Comparison of ENCODE assay signal across 18 cellular contexts in genomic region chr13:42553098-42554046, GRCh38. TPM values are rescaled to one million over a fixed set of nuclear protein-coding genes. Genes with fewer than 3 reads are reported as not detected.
A peak's percentile ranks its signal among the peaks of the same experiment; 100 is the strongest.
DNase-seq lines count a peak whose midpoint lies in the region; ATAC-seq and TF ChIP-seq lines count a peak whose summit lies in the region.
"Had no signal": no experiment of that assay in that cellular context is flagged by ENCODE, and none has a peak within 500 bp of the region (broad histone marks: within the 10 kb centered on the region; RNA-seq: fewer than 3 reads in every experiment).

No MANE protein-coding gene starts in this region.

- no peaks in the 10 kb centered on the region for H3K9me3 ChIP-seq in mucosa of descending colon

- TF ChIP-seq CTCF in RWPE1 (conservative IDR thresholded peaks at IDR 0.05; ENCODE audit: low read depth) (no peak), mucosa of descending colon (IDR thresholded peaks at IDR 0.05) (no peak)

- POLR2A ChIA-PET in RWPE1 (lab: Yijun Ruan, JAX; ENCODE audit: low non-redundant PET), result no interaction called here

- intact Hi-C loops in mucosa of descending colon (cut with DNase I, micrococcal nuclease), result no loop called here

- no peak overlapping the region for H3K4me3 ChIP-seq in mucosa of descending colon
- H3K4me3 ChIP-seq: BLaER1 treated with 17β-estradiol and CSF1 and Interleukin-3, amounts not matched to agents 10 nM and 100 nM; GM12878 had no signal

- ATAC-seq in mucosa of descending colon, result peak; percentile 92
- ATAC-seq in GM19452 (IDR thresholded peaks at IDR 0.05; ENCODE audit: unreplicated experiment), result no peak
- ATAC-seq: GM12878; natural killer cell; right cardiac atrium; stimulated activated naive B cell treated with anti-CD40 and anti-IgM and Interleukin-4, amounts not matched to agents 10 μg/mL and 1 μg/mL and 100 μg/mL, for 72 hours had no signal

- H3K27ac ChIP-seq in RWPE1, result no peak overlapping the region
- H3K27ac ChIP-seq: BLaER1 treated with 17β-estradiol and CSF1 and Interleukin-3, amounts not matched to agents 10 nM and 100 nM had no signal

- CTCF ChIA-PET in RWPE1 (lab: Yijun Ruan, JAX), result no interaction called here

- peak; percentile 30 for DNase-seq in EH (ENCODE audit: low read depth)
- DNase-seq in RWPE1 (ENCODE audit: low spot score), result peak; percentile 14
- DNase-seq in fibroblast of gingiva (ENCODE audit: low read depth), result peak; percentile 75
- peak in 1 of 3 donors; percentile 39 for DNase-seq in mucosa of descending colon
- DNase-seq in GM19238 (ENCODE audit: insufficient read length, low spot score), result no peak
- no peak for DNase-seq in NOMO-1 (lab: John Stamatoyannopoulos, UW; ENCODE audit: unreplicated experiment in 2 of 2)
- DNase-seq in T-helper 2 cell, result no peak
- DNase-seq: activated CD4-positive, alpha-beta T cell treated with anti-CD3 and anti-CD28 coated beads, Interleukin-2, amount 10 ng/mL, durations not matched to agents 24 days and 14 days; effector CD4-positive, alpha-beta T cell; glutamatergic neuron; natural killer cell; NCI-H226; right cardiac atrium; RPMI8226; stimulated activated naive B cell treated with anti-CD40 and anti-IgM and Interleukin-4, amounts not matched to agents 10 μg/mL and 1 μg/mL and 100 μg/mL, for 72 hours had no signal

- H3K4me1 ChIP-seq in mucosa of descending colon (ENCODE audit: low read depth), result peaks cover 3% of the 10 kb centered on the region

- H3K36me3 ChIP-seq in mucosa of descending colon (ENCODE audit: low read depth), result no peaks in the 10 kb centered on the region
- H3K36me3 ChIP-seq: BLaER1 treated with 17β-estradiol and CSF1 and Interleukin-3, amounts not matched to agents 10 nM and 100 nM had no signal

RNA-seq across cellular contexts. Expression of gene TNFSF11, which starts 20.6 kb away (rescaled TPM):
- under 1 TPM; 0.13 to 0.89 (median 0.38) TPM for total RNA-seq in mucosa of descending colon

Comparison
In these comparisons a context has a peak if more than half of its experiments do, and no peak if none do; other contexts are left out.
1. DNase-seq: peak in EH (single experiment), RWPE1 (single experiment) and fibroblast of gingiva (single experiment); none in GM19238 (single experiment), NOMO-1 (0 of 2) and T-helper 2 cell (0 of 5).